8 cellular contexts compared by ENCODE assay signal in genomic region chr19:12956446-12957388, GRCh38. TPM values are rescaled to one million over a fixed set of nuclear protein-coding genes. Genes with fewer than 3 reads are reported as not detected.
A peak's percentile ranks its signal among the peaks of the same experiment; 100 is the strongest.
DNase-seq lines count a peak whose midpoint lies in the region; ATAC-seq and TF ChIP-seq lines count a peak whose summit lies in the region.

GADD45GIP1 (minus strand) TSS chr19:12957223; CDS start chr19:12957212, 11 bp downstream.

- DNase-seq in AG09319 (ENCODE audit: extremely low read depth, low read depth) = peak; percentile 44
- peak; percentile 86 for DNase-seq in RWPE1 (ENCODE audit: low spot score)
- peak; percentile 79 for DNase-seq in activated T-helper 2 cell treated with anti-CD3 and anti-CD28 coated beads, Interferon-gamma antibody, Interleukin-2, Interleukin-4, amounts not matched to agents 10 μg/mL and 5 μg/mL and 100 μg/mL, durations not matched to agents 14 hours and 24 hours and 36 hours (ENCODE audit: low spot score)
- peak; percentile 67 for DNase-seq in fibroblast of peridontal ligament (ENCODE audit: extremely low read depth)
- DNase-seq in natural killer cell = peak; percentile 74
- DNase-seq in stimulated activated naive CD4-positive, alpha-beta T cell treated with Interleukin-2 at 50 U/mL for 16 hours (lab: John Stamatoyannopoulos, UW) = peak; percentile 80

- H3K9me3 Mint-ChIP-seq in activated T-helper 2 cell treated with anti-CD3 and anti-CD28 coated beads, Interferon-gamma antibody, Interleukin-2, Interleukin-4, amounts not matched to agents 10 μg/mL and 5 μg/mL and 100 μg/mL, durations not matched to agents 14 hours and 24 hours and 36 hours = no peaks in the 10 kb centered on the region
- no peaks in the 10 kb centered on the region for H3K9me3 Mint-ChIP-seq in natural killer cell

- peaks cover 43% of the 10 kb centered on the region for H3K36me3 Mint-ChIP-seq in activated T-helper 2 cell treated with anti-CD3 and anti-CD28 coated beads, Interferon-gamma antibody, Interleukin-2, Interleukin-4, amounts not matched to agents 10 μg/mL and 5 μg/mL and 100 μg/mL, durations not matched to agents 14 hours and 24 hours and 36 hours (ENCODE audit: low read depth)
- H3K36me3 Mint-ChIP-seq in natural killer cell = no peaks in the 10 kb centered on the region

- H3K9me3 ChIP-seq in HUES48 (ENCODE audit: control insufficient read depth, insufficient read depth, low read length) = no peaks in the 10 kb centered on the region

- H3K27ac Mint-ChIP-seq in activated T-helper 2 cell treated with anti-CD3 and anti-CD28 coated beads, Interferon-gamma antibody, Interleukin-2, Interleukin-4, amounts not matched to agents 10 μg/mL and 5 μg/mL and 100 μg/mL, durations not matched to agents 14 hours and 24 hours and 36 hours = peak within 1 kb of the TSS; percentile 96
- H3K27ac Mint-ChIP-seq in natural killer cell = peak within 1 kb of the TSS; percentile 66 to 82

- peak within 1 kb of the TSS; percentile 90 for H3K9ac ChIP-seq in HUES48 (ENCODE audit: low read depth, low read length)

- TF ChIP-seq CTCF in AG09319 (IDR thresholded peaks at IDR 0.05; ENCODE audit: low read depth, low read length) (no peak), RWPE1 (conservative IDR thresholded peaks at IDR 0.05; ENCODE audit: low read depth) (no peak), natural killer cell (IDR thresholded peaks at IDR 0.05) (no peak)

- CTCF ChIA-PET in RWPE1 (lab: Yijun Ruan, JAX) = interaction anchor here (1.3 to 1.9 kb wide), 2 partner anchors 9 to 21 kb away, joined by 5 to 14 read pairs; no protein-coding TSS in a partner anchor

- H3K4me3 Mint-ChIP-seq in activated T-helper 2 cell treated with anti-CD3 and anti-CD28 coated beads, Interferon-gamma antibody, Interleukin-2, Interleukin-4, amounts not matched to agents 10 μg/mL and 5 μg/mL and 100 μg/mL, durations not matched to agents 14 hours and 24 hours and 36 hours (ENCODE audit: low read depth) = peak within 1 kb of the TSS; percentile 93
- H3K4me3 Mint-ChIP-seq in natural killer cell = peak within 1 kb of the TSS; percentile 87

- H3K27ac ChIP-seq in HUES48 (ENCODE audit: low read depth, low read length) = peak within 1 kb of the TSS; percentile 91
- peak within 1 kb of the TSS; percentile 95 for H3K27ac ChIP-seq in RWPE1

- intact Hi-C loops in activated T-helper 2 cell treated with anti-CD3 and anti-CD28 coated beads, Interferon-gamma antibody, Interleukin-2, Interleukin-4, amounts not matched to agents 10 μg/mL and 5 μg/mL and 100 μg/mL, durations not matched to agents 14 hours and 24 hours and 36 hours (cut with micrococcal nuclease) = loop anchor here (1.0 kb wide), 1 partner anchor 11 kb away; the partner anchor contains the start of gene RAD23A
- intact Hi-C loops in natural killer cell (cut with micrococcal nuclease) = no loop called here

- H3K27me3 Mint-ChIP-seq in activated T-helper 2 cell treated with anti-CD3 and anti-CD28 coated beads, Interferon-gamma antibody, Interleukin-2, Interleukin-4, amounts not matched to agents 10 μg/mL and 5 μg/mL and 100 μg/mL, durations not matched to agents 14 hours and 24 hours and 36 hours (ENCODE audit: low read depth) = peaks cover 2% of the 10 kb centered on the region
- no peaks in the 10 kb centered on the region for H3K27me3 Mint-ChIP-seq in natural killer cell (ENCODE audit: low read depth in 2 of 2)

- peaks cover 15% of the 10 kb centered on the region for H3K4me1 ChIP-seq in HUES48 (ENCODE audit: control insufficient read depth, insufficient read depth, low read length)

- peaks cover 34% of the 10 kb centered on the region for H3K36me3 ChIP-seq in HUES48 (ENCODE audit: control insufficient read depth, insufficient read depth, low read length)

- peak within 1 kb of the TSS; percentile 98 for H3K4me3 ChIP-seq in HUES48 (ENCODE audit: low read depth, low read length)

- POLR2A ChIA-PET in RWPE1 (lab: Yijun Ruan, JAX; ENCODE audit: low non-redundant PET) = no interaction called here

- H3K4me1 Mint-ChIP-seq in activated T-helper 2 cell treated with anti-CD3 and anti-CD28 coated beads, Interferon-gamma antibody, Interleukin-2, Interleukin-4, amounts not matched to agents 10 μg/mL and 5 μg/mL and 100 μg/mL, durations not matched to agents 14 hours and 24 hours and 36 hours (ENCODE audit: low read depth) = peaks cover 22% of the 10 kb centered on the region
- H3K4me1 Mint-ChIP-seq in natural killer cell = peaks cover 23 to 29% of the 10 kb centered on the region in 2 donors

- ATAC-seq in GM19023 (IDR thresholded peaks at IDR 0.05; ENCODE audit: unreplicated experiment) = peak; percentile 82
- peak; percentile 98 to 99 (median 98) for ATAC-seq in natural killer cell

- no peaks in the 10 kb centered on the region for H3K27me3 ChIP-seq in HUES48 (ENCODE audit: control insufficient read depth, insufficient read depth, low read length)

RNA-seq across cellular contexts. Expression of gene GADD45GIP1, which starts in this region (rescaled TPM):
- total RNA-seq in activated T-helper 2 cell treated with anti-CD3 and anti-CD28 coated beads, Interferon-gamma antibody, Interleukin-2, Interleukin-4, amounts not matched to agents 10 μg/mL and 5 μg/mL and 100 μg/mL, durations not matched to agents 14 hours and 24 hours and 36 hours = 29.2 and 32.6 TPM in 2 replicates
- 1 to 10 TPM; 5.3 to 7.1 (median 5.7) TPM for total RNA-seq in natural killer cell

Comparison
In these comparisons a context has a peak if more than half of its experiments do, and no peak if none do; other contexts are left out.
1. Peak in every context shown above with its lines: DNase-seq, ATAC-seq, H3K4me3 ChIP-seq and H3K27ac ChIP-seq.